In genomic region chr3:117842086-117842485, GRCh38 we compare ENCODE assay signal across 26 cellular contexts.
DNase-seq lines count a peak whose midpoint lies in the region; ATAC-seq lines count a peak whose summit lies in the region.
"Had no signal": no experiment of that assay in that cellular context is flagged by ENCODE, and none has a peak within 500 bp of the region (broad histone marks: within the 10 kb centered on the region; RNA-seq: fewer than 3 reads in every experiment).

No MANE protein-coding gene starts in this region.

- H3K4me3 Mint-ChIP-seq in activated T-helper 1 cell treated with anti-CD3 and anti-CD28 coated beads, Interleukin-12 subunit alpha, Interleukin-12 subunit beta, Interleukin-2, Interleukin-4 antibody, amounts not matched to agents 30 ng/mL and 10 ng/mL and 1 ng/mL, durations not matched to agents 14 hours and 24 hours and 36 hours: no peak overlapping the region
- H3K4me3 Mint-ChIP-seq: activated CD4-positive, alpha-beta memory T cell treated with anti-CD3 and anti-CD28 coated beads, Interleukin-2, amount 10 ng/mL, durations not matched to agents 7 days and 5 days; activated T-helper 17 cell treated with anti-CD3 and anti-CD28 coated beads, Interleukin-2, amount 50 U/mL, for 72 hours; natural killer cell; T-helper 17 cell had no signal

- no peaks in the 10 kb centered on the region for H3K9me3 Mint-ChIP-seq in activated T-helper 1 cell treated with anti-CD3 and anti-CD28 coated beads, Interleukin-12 subunit alpha, Interleukin-12 subunit beta, Interleukin-2, Interleukin-4 antibody, amounts not matched to agents 30 ng/mL and 10 ng/mL and 1 ng/mL, durations not matched to agents 14 hours and 24 hours and 36 hours

- H3K4me1 Mint-ChIP-seq in activated T-helper 1 cell treated with anti-CD3 and anti-CD28 coated beads, Interleukin-12 subunit alpha, Interleukin-12 subunit beta, Interleukin-2, Interleukin-4 antibody, amounts not matched to agents 30 ng/mL and 10 ng/mL and 1 ng/mL, durations not matched to agents 14 hours and 24 hours and 36 hours (ENCODE audit: low read depth): no peaks in the 10 kb centered on the region
- H3K4me1 Mint-ChIP-seq: activated CD4-positive, alpha-beta memory T cell treated with anti-CD3 and anti-CD28 coated beads, Interleukin-2, amount 10 ng/mL, durations not matched to agents 7 days and 5 days; activated T-helper 17 cell treated with anti-CD3 and anti-CD28 coated beads, Interleukin-2, amount 50 U/mL, for 72 hours; natural killer cell; T-helper 17 cell had no signal

- no peaks in the 10 kb centered on the region for H3K27me3 Mint-ChIP-seq in activated T-helper 1 cell treated with anti-CD3 and anti-CD28 coated beads, Interleukin-12 subunit alpha, Interleukin-12 subunit beta, Interleukin-2, Interleukin-4 antibody, amounts not matched to agents 30 ng/mL and 10 ng/mL and 1 ng/mL, durations not matched to agents 14 hours and 24 hours and 36 hours (ENCODE audit: insufficient read depth)
- H3K27me3 Mint-ChIP-seq: activated CD4-positive, alpha-beta memory T cell treated with anti-CD3 and anti-CD28 coated beads, Interleukin-2, amount 10 ng/mL, durations not matched to agents 7 days and 5 days; activated T-helper 17 cell treated with anti-CD3 and anti-CD28 coated beads, Interleukin-2, amount 50 U/mL, for 72 hours; T-helper 17 cell had no signal

- intact Hi-C loops in activated T-helper 1 cell treated with anti-CD3 and anti-CD28 coated beads, Interleukin-12 subunit alpha, Interleukin-12 subunit beta, Interleukin-2, Interleukin-4 antibody, amounts not matched to agents 30 ng/mL and 10 ng/mL and 1 ng/mL, durations not matched to agents 14 hours and 24 hours and 36 hours (cut with micrococcal nuclease): no loop called here

- ATAC-seq in HG03196 (IDR thresholded peaks at IDR 0.05; ENCODE audit: unreplicated experiment): no peak
- ATAC-seq: activated T-helper 17 cell treated with anti-CD3 and anti-CD28 coated beads, Interleukin-2, amount 50 U/mL, for 72 hours; natural killer cell; psoas muscle; SK-N-SH treated with all-trans-retinoic acid at 6 μM for 48 hours; T-helper 17 cell had no signal

- H3K36me3 Mint-ChIP-seq in activated T-helper 1 cell treated with anti-CD3 and anti-CD28 coated beads, Interleukin-12 subunit alpha, Interleukin-12 subunit beta, Interleukin-2, Interleukin-4 antibody, amounts not matched to agents 30 ng/mL and 10 ng/mL and 1 ng/mL, durations not matched to agents 14 hours and 24 hours and 36 hours (ENCODE audit: low read depth): no peaks in the 10 kb centered on the region
- H3K36me3 Mint-ChIP-seq: natural killer cell had no signal

- DNase-seq in COR-L47 (lab: John Stamatoyannopoulos, UW): peak; percentile 37
- DNase-seq in DMS79 treated with DMSO at 0.1 percent for 48 hours (lab: John Stamatoyannopoulos, UW): peak; percentile 76
- peak; percentile 50 to 73 for DNase-seq in NCI-H2081 (lab: John Stamatoyannopoulos, UW)
- DNase-seq in NCI-H69 (lab: John Stamatoyannopoulos, UW): peak; percentile 14
- DNase-seq in activated T-helper 1 cell treated with anti-CD3 and anti-CD28 coated beads, Interleukin-12 subunit alpha, Interleukin-12 subunit beta, Interleukin-2, Interleukin-4 antibody, amounts not matched to agents 30 ng/mL and 10 ng/mL and 1 ng/mL, durations not matched to agents 14 hours and 24 hours and 36 hours (ENCODE audit: low spot score): no peak
- no peak for DNase-seq in middle frontal gyrus (ENCODE audit: extremely low spot score, low spot score)
- DNase-seq: activated CD4-positive, alpha-beta memory T cell treated with anti-CD3 and anti-CD28 coated beads, Interleukin-2, amount 10 ng/mL, durations not matched to agents 7 days and 5 days; activated CD4-positive, alpha-beta T cell treated with anti-CD3 and anti-CD28 coated beads for 1 hour; activated CD8-positive, alpha-beta memory T cell treated with anti-CD3 and anti-CD28 coated beads, Interleukin-2, amount 50 U/mL, for 48 hours; activated naive CD4-positive, alpha-beta T cell treated with anti-CD3 and anti-CD28 coated beads, Interleukin-2, amount 50 U/mL, for 16 hours; amygdala; C1 segment of cervical spinal cord; colonic mucosa; effector memory CD4-positive, alpha-beta T cell; GOT3; kidney; midbrain; natural killer cell; occipital lobe; psoas muscle; stimulated activated CD4-positive, alpha-beta T cell treated with anti-CD3 and anti-CD28 coated beads, Interleukin-15, amount 100 ng/mL, for 24 hours; stimulated activated naive CD4-positive, alpha-beta T cell; T-helper 17 cell had no signal

- no peak overlapping the region for H3K27ac Mint-ChIP-seq in activated T-helper 1 cell treated with anti-CD3 and anti-CD28 coated beads, Interleukin-12 subunit alpha, Interleukin-12 subunit beta, Interleukin-2, Interleukin-4 antibody, amounts not matched to agents 30 ng/mL and 10 ng/mL and 1 ng/mL, durations not matched to agents 14 hours and 24 hours and 36 hours
- H3K27ac Mint-ChIP-seq: activated CD4-positive, alpha-beta memory T cell treated with anti-CD3 and anti-CD28 coated beads, Interleukin-2, amount 10 ng/mL, durations not matched to agents 7 days and 5 days; activated T-helper 17 cell treated with anti-CD3 and anti-CD28 coated beads, Interleukin-2, amount 50 U/mL, for 72 hours; natural killer cell; T-helper 17 cell had no signal

Comparison
In these comparisons a context has a peak if more than half of its experiments do, and no peak if none do; other contexts are left out.
1. DNase-seq: peak in COR-L47 (single experiment), DMS79 treated with DMSO at 0.1 percent for 48 hours (single experiment), NCI-H2081 (2 of 2) and NCI-H69 (single experiment); none in activated T-helper 1 cell treated with anti-CD3 and anti-CD28 coated beads, Interleukin-12 subunit alpha, Interleukin-12 subunit beta, Interleukin-2, Interleukin-4 antibody, amounts not matched to agents 30 ng/mL and 10 ng/mL and 1 ng/mL, durations not matched to agents 14 hours and 24 hours and 36 hours (single experiment) and middle frontal gyrus (single experiment).